Comparison of ENCODE assay signal across 1 cellular context in genomic region chr17:81708739-81709185, GRCh38.
TF ChIP-seq lines count a peak whose summit lies in the region.

No MANE protein-coding gene starts in this region.

TF ChIP-seq in GM12878, 131 proteins besides CTCF, POLR2A, EP300 and RAD21:
- TF ChIP-seq SRF (IDR thresholded peaks at IDR 0.05; ENCODE audit: low read depth in 2 of 2, low read length in 2 of 2) (no peak), REST (IDR thresholded peaks at IDR 0.05; ENCODE audit: low read depth, low read length) (no peak), NBN (IDR thresholded peaks at IDR 0.05) (no peak), ZZZ3 (IDR thresholded peaks at IDR 0.05; ENCODE audit: control insufficient read depth, insufficient read length, low read depth) (no peak), IKZF2 (IDR thresholded peaks at IDR 0.05) (no peak), HDAC6 (IDR thresholded peaks at IDR 0.05; ENCODE audit: unreplicated experiment) (no peak), DPF2 (IDR thresholded peaks at IDR 0.05) (no peak), BHLHE40 (IDR thresholded peaks at IDR 0.05; ENCODE audit: borderline replicate concordance in 1 of 2, low read depth in 2 of 2, low read length in 1 of 2) (no peak), CHD2 (IDR thresholded peaks at IDR 0.05; ENCODE audit: borderline replicate concordance, low read depth, low read length) (no peak), STAT1 (conservative IDR thresholded peaks at IDR 0.05) (no peak), MYB (IDR thresholded peaks at IDR 0.05; ENCODE audit: borderline replicate concordance, low read depth, low read length) (no peak), CBFB (IDR thresholded peaks at IDR 0.05; ENCODE audit: low read depth) (no peak), SREBF2 (IDR thresholded peaks at IDR 0.05; ENCODE audit: low read length) (no peak), LARP7 (IDR thresholded peaks at IDR 0.05) (no peak), TCF3 (IDR thresholded peaks at IDR 0.05; ENCODE audit: borderline replicate concordance, insufficient read depth, low read depth, low read length) (no peak), ZNF217 (IDR thresholded peaks at IDR 0.05) (no peak), TCF7 (IDR thresholded peaks at IDR 0.05; ENCODE audit: borderline replicate concordance) (no peak)
TF ChIP-seq in GM12878: peak in this region for 0.
